Comparison of ENCODE assay signal across 15 cellular contexts in the genomic region with DNA sequence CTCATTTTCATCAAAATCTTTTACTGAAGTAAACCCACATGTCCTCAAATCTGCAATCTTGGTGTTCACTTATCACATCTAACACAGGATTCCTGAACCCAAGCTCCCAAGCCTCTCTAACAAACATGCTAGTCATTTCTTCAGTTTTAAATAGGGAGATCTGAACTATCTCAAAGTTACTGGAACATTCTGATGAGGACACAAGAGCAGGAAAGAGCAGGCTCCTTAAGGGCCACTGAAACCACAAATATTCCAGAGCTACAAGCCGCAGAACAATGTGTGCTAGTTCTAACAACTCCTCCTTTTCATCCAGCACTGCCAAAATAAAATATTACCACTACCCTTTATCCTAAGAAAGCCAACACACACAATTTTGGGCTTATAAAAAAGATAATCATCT. TPM values are rescaled to one million over a fixed set of nuclear protein-coding genes. Genes with fewer than 3 reads are reported as not detected.
DNase-seq lines count a peak whose midpoint lies in the region; ATAC-seq and TF ChIP-seq lines count a peak whose summit lies in the region.
"Had no signal": no experiment of that assay in that cellular context is flagged by ENCODE, and none has a peak within 500 bp of the region (broad histone marks: within the 10 kb centered on the region; RNA-seq: fewer than 3 reads in every experiment).

No MANE protein-coding gene starts in this region.

- no peaks in the 10 kb centered on the region for H3K4me1 ChIP-seq in prostate gland (replicated peaks)
- no peaks in the 10 kb centered on the region for H3K4me1 ChIP-seq in CD8-positive, alpha-beta T cell (ENCODE audit: insufficient read depth, low read length)
- H3K4me1 ChIP-seq: stomach had no signal

- H3K4me1 Mint-ChIP-seq in CD8-positive, alpha-beta T cell (ENCODE audit: low read depth) = peaks cover 2% of the 10 kb centered on the region
- H3K4me1 Mint-ChIP-seq: activated naive CD8-positive, alpha-beta T cell treated with anti-CD3 and anti-CD28 coated beads, Interleukin-2, amount 10 ng/mL, durations not matched to agents 7 days and 5 days had no signal

- H3K27me3 Mint-ChIP-seq in CD8-positive, alpha-beta T cell (ENCODE audit: low read depth) = no peaks in the 10 kb centered on the region
- H3K27me3 Mint-ChIP-seq: activated naive CD8-positive, alpha-beta T cell treated with anti-CD3 and anti-CD28 coated beads, Interleukin-2, amount 10 ng/mL, durations not matched to agents 7 days and 5 days had no signal

- no peak overlapping the region for H3K27ac Mint-ChIP-seq in CD8-positive, alpha-beta T cell
- H3K27ac Mint-ChIP-seq: activated naive CD8-positive, alpha-beta T cell treated with anti-CD3 and anti-CD28 coated beads, Interleukin-2, amount 10 ng/mL, durations not matched to agents 7 days and 5 days; T-helper 2 cell treated with Interferon-gamma antibody and Interleukin-4, amounts not matched to agents 5 μg/mL and 100 μg/mL, for 36 hours had no signal

- H3K27ac ChIP-seq in VCaP (peak overlapping the region; percentile 43; the same call in 1 of the 2 replicates), prostate gland (peak overlapping the region; percentile 56 to 77)
- no peak overlapping the region for H3K27ac ChIP-seq in CD8-positive, alpha-beta T cell (ENCODE audit: low read depth, low read length)
- H3K27ac ChIP-seq: stomach had no signal

- POLR2A ChIA-PET in CD8-positive, alpha-beta T cell (lab: Charles Lee) = no interaction called here

- peaks cover 7% of the 10 kb centered on the region for H3K9me3 Mint-ChIP-seq in CD8-positive, alpha-beta T cell
- H3K9me3 Mint-ChIP-seq: T-helper 2 cell treated with Interferon-gamma antibody and Interleukin-4, amounts not matched to agents 5 μg/mL and 100 μg/mL, for 36 hours had no signal

- no peak for ATAC-seq in CD8-positive, alpha-beta T cell

- no peaks in the 10 kb centered on the region for H3K27me3 ChIP-seq in prostate gland (replicated peaks; ENCODE audit: insufficient read depth)
- no peaks in the 10 kb centered on the region for H3K27me3 ChIP-seq in CD8-positive, alpha-beta T cell (ENCODE audit: insufficient read depth, low read length)
- H3K27me3 ChIP-seq: stomach had no signal

- CTCF ChIA-PET in CD8-positive, alpha-beta T cell (lab: Charles Lee) = no interaction called here

- WGBS in prostate gland = 7% methylated on average over 1 of the region's 1 CpG

- TF ChIP-seq CTCF in VCaP (conservative IDR thresholded peaks at IDR 0.05) (no peak), fibroblast of villous mesenchyme (IDR thresholded peaks at IDR 0.05; ENCODE audit: insufficient read depth, low read depth, low read length) (no peak), prostate gland (IDR thresholded peaks at IDR 0.05) (no peak)
- no peak for TF ChIP-seq CTCF in CD8-positive, alpha-beta T cell (IDR thresholded peaks at IDR 0.05)

- no peak for TF ChIP-seq POLR2A in prostate gland (IDR thresholded peaks at IDR 0.05)

- no peak overlapping the region for H3K4me3 ChIP-seq in fibroblast of villous mesenchyme (ENCODE audit: low read depth, low read length)
- H3K4me3 ChIP-seq in prostate gland = no peak overlapping the region
- no peak overlapping the region for H3K4me3 ChIP-seq in CD8-positive, alpha-beta T cell (ENCODE audit: low read depth, low read length)
- H3K4me3 ChIP-seq: stomach had no signal

- intact Hi-C loops in prostate gland (cut with DNase I) = no loop called here
- intact Hi-C loops in CD8-positive, alpha-beta T cell (cut with DNase I, micrococcal nuclease) = no loop called here

- H3K9me3 ChIP-seq in prostate gland = no peaks in the 10 kb centered on the region
- H3K9me3 ChIP-seq in CD8-positive, alpha-beta T cell (ENCODE audit: low read length) = no peaks in the 10 kb centered on the region
- H3K9me3 ChIP-seq: stomach had no signal

- H3K36me3 ChIP-seq in prostate gland = no peaks in the 10 kb centered on the region
- H3K36me3 ChIP-seq in CD8-positive, alpha-beta T cell (ENCODE audit: insufficient read depth, low read length) = no peaks in the 10 kb centered on the region
- H3K36me3 ChIP-seq: stomach had no signal

- DNase-seq in AG08395 (ENCODE audit: low spot score) (peak; percentile 74), fibroblast of villous mesenchyme (ENCODE audit: low read depth) (peak; percentile 95), prostate gland (ENCODE audit: low spot score) (peak; percentile 43), middle frontal gyrus (ENCODE audit: extremely low spot score, low spot score) (no peak), NAMALWA (ENCODE audit: low spot score) (no peak)
- DNase-seq in CD8-positive, alpha-beta T cell = no peak
- DNase-seq in stimulated activated CD4-positive, alpha-beta T cell treated with anti-CD3 and anti-CD28 coated beads, Interleukin-2, amount 100 ng/mL, for 48 hours = no peak
- DNase-seq: activated naive CD8-positive, alpha-beta T cell treated with anti-CD3 and anti-CD28 coated beads, Interleukin-2, amount 10 ng/mL, durations not matched to agents 7 days and 5 days; DND-41; islet precursor cell; Kasumi-1; stimulated activated CD4-positive, alpha-beta T cell treated with anti-CD3 and anti-CD28 coated beads, Interleukin-4, amount 100 ng/mL, for 24 hours; stomach had no signal

- peaks cover 15% of the 10 kb centered on the region for H3K36me3 Mint-ChIP-seq in CD8-positive, alpha-beta T cell
- H3K36me3 Mint-ChIP-seq: activated naive CD8-positive, alpha-beta T cell treated with anti-CD3 and anti-CD28 coated beads, Interleukin-2, amount 10 ng/mL, durations not matched to agents 7 days and 5 days had no signal

- H3K4me3 Mint-ChIP-seq in CD8-positive, alpha-beta T cell = no peak overlapping the region
- H3K4me3 Mint-ChIP-seq: activated naive CD8-positive, alpha-beta T cell treated with anti-CD3 and anti-CD28 coated beads, Interleukin-2, amount 10 ng/mL, durations not matched to agents 7 days and 5 days; T-helper 2 cell treated with Interferon-gamma antibody and Interleukin-4, amounts not matched to agents 5 μg/mL and 100 μg/mL, for 36 hours had no signal

RNA-seq across cellular contexts. Expression of gene WARS2, which starts 38.9 kb away (rescaled TPM):
- total RNA-seq in fibroblast of villous mesenchyme (20.3 TPM in 2 replicates), prostate gland (10 to 100 TPM; 15.6 to 22.0 TPM)
- total RNA-seq in CD8-positive, alpha-beta T cell = 10 to 100 TPM; 18.8 to 21.0 TPM

Comparison
In these comparisons a context has a peak if more than half of its experiments do, and no peak if none do; other contexts are left out.
1. DNase-seq: peak in AG08395 (single experiment), fibroblast of villous mesenchyme (single experiment) and prostate gland (single experiment); none in CD8-positive, alpha-beta T cell (0 of 7), middle frontal gyrus (single experiment), stimulated activated CD4-positive, alpha-beta T cell treated with anti-CD3 and anti-CD28 coated beads, Interleukin-2, amount 100 ng/mL, for 48 hours (0 of 2) and NAMALWA (single experiment).